In genomic region chr1:67479146-67479891, GRCh38 we compare ENCODE assay signal across 9 cellular contexts. TPM values are rescaled to one million over a fixed set of nuclear protein-coding genes. Genes with fewer than 3 reads are reported as not detected.
A peak's percentile ranks its signal among the peaks of the same experiment; 100 is the strongest.
DNase-seq lines count a peak whose midpoint lies in the region; ATAC-seq, FAIRE-seq and TF ChIP-seq lines count a peak whose summit lies in the region.
"Had no signal": no experiment of that assay in that cellular context is flagged by ENCODE, and none has a peak within 500 bp of the region (broad histone marks: within the 10 kb centered on the region; RNA-seq: fewer than 3 reads in every experiment).

No MANE protein-coding gene starts in this region.

- H3K4me3 Mint-ChIP-seq in astrocyte (ENCODE audit: unreplicated experiment): no peak overlapping the region
- H3K4me3 Mint-ChIP-seq in T-cell: no peak overlapping the region

- CTCF ChIA-PET in T-cell (lab: Charles Lee): interaction anchor here in 1 of 2 donors (0.6 to 1.2 kb wide), 4 partner anchors 10 to 964 kb away, joined by 3 to 5 read pairs (median 4); no protein-coding TSS in a partner anchor

- H3K36me3 ChIP-seq in astrocyte (ENCODE audit: insufficient read depth, low read length): no peaks in the 10 kb centered on the region

- H3K4me1 ChIP-seq in astrocyte (ENCODE audit: insufficient read depth, low read length): no peaks in the 10 kb centered on the region

- no peak overlapping the region for H3K4me2 ChIP-seq in astrocyte (ENCODE audit: low read length)

- H3K27ac ChIP-seq in astrocyte (ENCODE audit: low read depth, low read length): no peak overlapping the region

- H3K4me3 ChIP-seq in astrocyte (ENCODE audit: insufficient read depth, low read depth, low read length): no peak overlapping the region

- no peaks in the 10 kb centered on the region for H3K27me3 ChIP-seq in astrocyte (ENCODE audit: insufficient read depth, low read length)

- POLR2A ChIA-PET in T-cell (lab: Charles Lee): no interaction called here

- no peak for FAIRE-seq in astrocyte (lab: Jason Lieb, UNC)
- FAIRE-seq: RCC 7860 had no signal

- no peak overlapping the region for H3K9ac ChIP-seq in astrocyte (ENCODE audit: low read length)

- H3K27me3 Mint-ChIP-seq in astrocyte (ENCODE audit: low read depth, unreplicated experiment): no peaks in the 10 kb centered on the region
- H3K27me3 Mint-ChIP-seq in T-cell: peaks cover 0 to 2% of the 10 kb centered on the region in 2 donors

- H3K36me3 Mint-ChIP-seq in astrocyte (ENCODE audit: low read depth, unreplicated experiment) (no peaks in the 10 kb centered on the region), T-cell (no peaks in the 10 kb centered on the region)

- H3K4me1 Mint-ChIP-seq in astrocyte (ENCODE audit: low read depth, unreplicated experiment) (peaks cover 8% of the 10 kb centered on the region), T-cell (no peaks in the 10 kb centered on the region)

- H2AFZ ChIP-seq in astrocyte (ENCODE audit: low read depth, low read length): no peak overlapping the region

- H3K79me2 ChIP-seq in astrocyte (ENCODE audit: insufficient read depth, low read length): no peaks in the 10 kb centered on the region

- H3K9me3 Mint-ChIP-seq in astrocyte (ENCODE audit: unreplicated experiment): no peaks in the 10 kb centered on the region
- H3K9me3 Mint-ChIP-seq in T-cell: no peaks in the 10 kb centered on the region

- H3K27ac Mint-ChIP-seq in astrocyte (ENCODE audit: unreplicated experiment): no peak overlapping the region
- no peak overlapping the region for H3K27ac Mint-ChIP-seq in T-cell

- no peaks in the 10 kb centered on the region for H3K9me3 ChIP-seq in astrocyte (ENCODE audit: insufficient read depth, low read depth, low read length)

- TF ChIP-seq CTCF in astrocyte (IDR thresholded peaks at IDR 0.05; ENCODE audit: insufficient read depth, low read depth, low read length): no peak

- peak; percentile 53 for ATAC-seq in HG02610 (IDR thresholded peaks at IDR 0.05; ENCODE audit: unreplicated experiment)
- ATAC-seq in T-cell (replicated peaks in 1 of 4): no peak
- no peak for ATAC-seq in HG03378 (IDR thresholded peaks at IDR 0.05; ENCODE audit: unreplicated experiment)
- no peak for ATAC-seq in HG03521 (IDR thresholded peaks at IDR 0.05; ENCODE audit: unreplicated experiment)

- peak; percentile 19 for DNase-seq in AG08395 (ENCODE audit: low spot score)
- DNase-seq in astrocyte (ENCODE audit: low read depth): peak; percentile 28
- peak; percentile 7 to 49 for DNase-seq in lung microvascular endothelial cell (ENCODE audit: low read depth in 2 of 2)
- DNase-seq in G401 (ENCODE audit: low spot score): no peak
- DNase-seq in T-cell: no peak

- in situ Hi-C loops in G401 (cut with HindIII; ENCODE audit: low sequenced_read_pairs): no loop called here

- H4K20me1 ChIP-seq in astrocyte (ENCODE audit: insufficient read depth, low read length): no peaks in the 10 kb centered on the region

RNA-seq across cellular contexts. Expression of gene SERBP1, which starts 49.1 kb away (rescaled TPM):
- 196 and 214 TPM in 2 replicates for total RNA-seq in astrocyte
- 112 and 120 TPM in 2 replicates for total RNA-seq in lung microvascular endothelial cell
- total RNA-seq in G401 (2014; rRNA removed; shearing (Covaris generic)): 453 and 578 TPM in 2 replicates
- 100 to 1,000 TPM; 125 to 157 (median 154) TPM for total RNA-seq in T-cell

Comparison
In these comparisons a context has a peak if more than half of its experiments do, and no peak if none do; other contexts are left out.
1. DNase-seq: peak in AG08395 (single experiment), astrocyte (single experiment) and lung microvascular endothelial cell (2 of 2); none in G401 (single experiment) and T-cell (0 of 34).